Comparison of ENCODE assay signal across 15 cellular contexts in the genomic region with DNA sequence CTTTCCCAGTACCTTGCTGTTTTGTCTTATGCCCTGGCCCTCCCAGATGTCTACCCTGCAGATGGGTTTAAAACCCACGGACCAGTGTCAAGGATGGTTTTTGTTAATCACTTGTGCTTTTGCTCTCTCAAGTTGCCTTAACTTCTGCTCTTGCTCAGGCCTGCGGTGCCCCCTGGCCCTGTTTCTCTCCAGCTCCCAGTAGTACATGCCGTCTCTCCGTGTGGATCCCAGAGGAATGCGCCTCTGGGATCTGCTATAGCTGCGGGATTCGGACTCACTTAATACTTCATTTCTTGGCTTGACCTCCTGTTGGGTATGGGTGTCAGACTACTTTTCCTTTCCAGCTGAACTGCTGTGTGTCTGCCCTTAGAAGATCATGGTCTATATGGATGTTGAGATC. TPM values are rescaled to one million over a fixed set of nuclear protein-coding genes. Genes with fewer than 3 reads are reported as not detected.
DNase-seq lines count a peak whose midpoint lies in the region; ATAC-seq, FAIRE-seq and TF ChIP-seq lines count a peak whose summit lies in the region.
"Had no signal": no experiment of that assay in that cellular context is flagged by ENCODE, and none has a peak within 500 bp of the region (broad histone marks: within the 10 kb centered on the region; RNA-seq: fewer than 3 reads in every experiment).

No MANE protein-coding gene starts in this region.

- CTCF ChIA-PET in Calu3 (lab: Charles Lee): no interaction called here

- H3K27ac Mint-ChIP-seq in Calu3 (ENCODE audit: unreplicated experiment): peak overlapping the region; percentile 89
- H3K27ac Mint-ChIP-seq: activated naive CD8-positive, alpha-beta T cell treated with anti-CD3 and anti-CD28 coated beads, Interleukin-2, amount 10 ng/mL, durations not matched to agents 7 days and 5 days had no signal

- H3K9ac ChIP-seq in smooth muscle cell (ENCODE audit: low read depth): no peak overlapping the region
- H3K9ac ChIP-seq: SK-N-SH had no signal

- peaks cover 36% of the 10 kb centered on the region for H3K4me1 ChIP-seq in smooth muscle cell (ENCODE audit: low read depth)

- intact Hi-C loops in Calu3 (cut with micrococcal nuclease; ENCODE audit: unreplicated experiment): loop anchor here (5.0 kb wide), 1 partner anchor 46 kb away; no protein-coding TSS in a partner anchor

- H3K36me3 Mint-ChIP-seq in Calu3 (ENCODE audit: insufficient read depth, unreplicated experiment): peaks cover 35% of the 10 kb centered on the region

- peaks cover 4% of the 10 kb centered on the region for H3F3A ChIP-seq in smooth muscle cell (ENCODE audit: low read depth)

- H3K4me3 ChIP-seq in smooth muscle cell: no peak overlapping the region

- peaks cover 80% of the 10 kb centered on the region for H3K4me1 Mint-ChIP-seq in Calu3 (ENCODE audit: low read depth, unreplicated experiment)

- no peak overlapping the region for H3K4me2 ChIP-seq in smooth muscle cell
- H3K4me2 ChIP-seq: SK-N-SH had no signal

- H3K36me3 ChIP-seq in smooth muscle cell (ENCODE audit: low read depth): no peaks in the 10 kb centered on the region
- H3K36me3 ChIP-seq: WERI-Rb-1 had no signal

- peak overlapping the region; percentile 15 for H3K4me3 Mint-ChIP-seq in Calu3 (ENCODE audit: low read depth, unreplicated experiment)
- H3K4me3 Mint-ChIP-seq: activated naive CD8-positive, alpha-beta T cell treated with anti-CD3 and anti-CD28 coated beads, Interleukin-2, amount 10 ng/mL, durations not matched to agents 7 days and 5 days had no signal

- no peaks in the 10 kb centered on the region for H3K27me3 ChIP-seq in smooth muscle cell (ENCODE audit: low read depth)

- ATAC-seq in GM18909 (IDR thresholded peaks at IDR 0.05; ENCODE audit: poor library complexity, unreplicated experiment) (no peak), HG03571 (IDR thresholded peaks at IDR 0.05; ENCODE audit: unreplicated experiment) (no peak), HG03139 (IDR thresholded peaks at IDR 0.05; ENCODE audit: unreplicated experiment) (no peak)

- 68% methylated on average over 7 of the region's 7 CpGs for WGBS in smooth muscle cell (ENCODE audit: low lambda C conversion rate)

- FAIRE-seq in GM12891 (lab: Jason Lieb, UNC): no peak
- FAIRE-seq: colon, kidney had no signal

- TF ChIP-seq POLR2A in GM12891 (IDR thresholded peaks at IDR 0.05; ENCODE audit: low read depth, low read length): no peak

- no peaks in the 10 kb centered on the region for H3K9me3 Mint-ChIP-seq in Calu3 (ENCODE audit: low read depth, unreplicated experiment)

- no peak overlapping the region for H2AFZ ChIP-seq in smooth muscle cell (ENCODE audit: low read depth)

- peaks cover 87% of the 10 kb centered on the region for H3K79me2 ChIP-seq in smooth muscle cell (ENCODE audit: low read depth)

- TF ChIP-seq CTCF in Calu3 (IDR thresholded peaks at IDR 0.05; ENCODE audit: unreplicated experiment) (no peak), smooth muscle cell (IDR thresholded peaks at IDR 0.05; ENCODE audit: borderline replicate concordance, insufficient read depth, poor library complexity, severe bottlenecking) (no peak)

- peak overlapping the region; percentile 74 for H3K27ac ChIP-seq in angular gyrus (ENCODE audit: low read depth, low read length)
- H3K27ac ChIP-seq in smooth muscle cell (ENCODE audit: low read depth): peak overlapping the region; percentile 80
- H3K27ac ChIP-seq: WERI-Rb-1 had no signal

- no peaks in the 10 kb centered on the region for H3K9me3 ChIP-seq in smooth muscle cell (replicated peaks; ENCODE audit: low read depth)
- H3K9me3 ChIP-seq: SK-N-SH had no signal

- H4K20me1 ChIP-seq in smooth muscle cell (ENCODE audit: low read depth): no peaks in the 10 kb centered on the region

- no peak for DNase-seq in Calu3
- DNase-seq in islet precursor cell: peak; percentile 51
- DNase-seq in smooth muscle cell (lab: John Stamatoyannopoulos, UW; ENCODE audit: unreplicated experiment): no peak
- DNase-seq in GM12891 (ENCODE audit: insufficient read length, low spot score): no peak
- DNase-seq: activated CD8-positive, alpha-beta memory T cell treated with anti-CD3 and anti-CD28 coated beads, Interleukin-2, amount 50 U/mL, for 48 hours; activated naive CD8-positive, alpha-beta T cell treated with anti-CD3 and anti-CD28 coated beads, Interleukin-2, amount 10 ng/mL, durations not matched to agents 7 days and 5 days; kidney; NCI-H2081 treated with DMSO at 0.1 percent for 48 hours; SK-N-SH; WERI-Rb-1 had no signal

- H3K27me3 Mint-ChIP-seq in Calu3 (ENCODE audit: unreplicated experiment): no peaks in the 10 kb centered on the region

- BruUV-seq in Calu3 (replicated peaks; lab: Mats Ljungman, UMichigan): no TSS peak

TF ChIP-seq in GM12891, 5 proteins besides CTCF, POLR2A, EP300 and RAD21:
- TF ChIP-seq POU2F2 (IDR thresholded peaks at IDR 0.05; ENCODE audit: low read depth, low read length) (no peak), PAX5 (IDR thresholded peaks at IDR 0.05; ENCODE audit: insufficient read depth, low read length, severe bottlenecking) (no peak), TAF1 (IDR thresholded peaks at IDR 0.05; ENCODE audit: low read depth, low read length) (no peak), POLR2AphosphoS5 (IDR thresholded peaks at IDR 0.05; ENCODE audit: low read depth, low read length) (no peak), SPI1 (IDR thresholded peaks at IDR 0.05; ENCODE audit: low read depth, low read length) (no peak)
TF ChIP-seq in GM12891: peak in this region for 0.

RNA-seq across cellular contexts. Expression of a gene that starts 14.5 kb away (rescaled TPM):
- total RNA-seq in Calu3 (2022): 39.0 and 53.6 TPM in 2 replicates
- 15.6 and 17.6 TPM in 2 replicates for total RNA-seq in smooth muscle cell
- 18.3 and 21.9 TPM in 2 replicates for polyA plus RNA-seq in smooth muscle cell
- 0.37 TPM for polyA plus RNA-seq in GM12891 (2012; ENCODE audit: low read depth, missing spikeins)
